8 cellular contexts compared by ENCODE assay signal in genomic region chr19:13588953-13589833, GRCh38.
A peak's percentile ranks its signal among the peaks of the same experiment; 100 is the strongest.
DNase-seq lines count a peak whose midpoint lies in the region; ATAC-seq and TF ChIP-seq lines count a peak whose summit lies in the region.

No MANE protein-coding gene starts in this region.

- no peaks in the 10 kb centered on the region for H3K36me3 ChIP-seq in adrenal gland (replicated peaks in 1 of 2)

- intact Hi-C loops in adrenal gland (cut with DNase I) = no loop called here
- intact Hi-C loops in left ventricle myocardium superior (cut with micrococcal nuclease) = loop anchor here (5.0 kb wide), 1 partner anchor 312 kb away; no protein-coding TSS in a partner anchor
- intact Hi-C loops in sciatic nerve (cut with DNase I) = no loop called here

- DNase-seq in EL (peak; percentile 60), LHCN-M2 (ENCODE audit: low read depth) (peak; percentile 20), T-helper 2 cell (peak; percentile 49 to 79 (median 72)), adrenal gland (peak; percentile 51 to 79 (median 65)), left ventricle myocardium superior (peak; percentile 83), sciatic nerve (ENCODE audit: low spot score) (peak; percentile 81)

- TF ChIP-seq CTCF in adrenal gland (IDR thresholded peaks at IDR 0.05) = peak; percentile 68 to 98 (median 88)

- no peak overlapping the region for H3K4me3 ChIP-seq in adrenal gland

- H3K4me1 ChIP-seq in adrenal gland (replicated peaks in 1 of 2) = no peaks in the 10 kb centered on the region

- H3K27me3 ChIP-seq in adrenal gland = peaks cover 8% of the 10 kb centered on the region

- ATAC-seq in left ventricle myocardium superior (peak; percentile 81), sciatic nerve (peak; percentile 81), HG03460 (IDR thresholded peaks at IDR 0.05; ENCODE audit: unreplicated experiment) (no peak), HG02973 (IDR thresholded peaks at IDR 0.05; ENCODE audit: unreplicated experiment) (no peak)

- TF ChIP-seq POLR2A in adrenal gland (IDR thresholded peaks at IDR 0.05) = no peak

- H3K9me3 ChIP-seq in adrenal gland (replicated peaks in 1 of 3) = no peaks in the 10 kb centered on the region

- 22 to 43% (median 25%) methylated on average over 17 to 29 of the region's 29 CpGs for WGBS in adrenal gland, 4 donors

- H3K27ac ChIP-seq in adrenal gland = no peak overlapping the region

Comparison
In these comparisons a context has a peak if more than half of its experiments do, and no peak if none do; other contexts are left out.
1. DNase-seq: peak in every context shown above with its lines; median percentile 83 in left ventricle myocardium superior; 81 in sciatic nerve; 72 in T-helper 2 cell; 65 in adrenal gland; 60 in EL; 20 in LHCN-M2.
2. ATAC-seq: peak in left ventricle myocardium superior (single experiment) and sciatic nerve (single experiment); none in HG03460 (single experiment) and HG02973 (single experiment).